In genomic region chr1:85340427-85340826, GRCh38 we compare ENCODE assay signal across 1 cellular context.
TF ChIP-seq lines count a peak whose summit lies in the region.

No MANE protein-coding gene starts in this region.

TF ChIP-seq in endothelial cell of umbilical vein, 7 proteins besides CTCF, POLR2A, EP300 and RAD21:
- TF ChIP-seq MAX (IDR thresholded peaks at IDR 0.05; ENCODE audit: insufficient read depth, insufficient read length): no peak
- TF ChIP-seq FOS (IDR thresholded peaks at IDR 0.05; ENCODE audit: borderline replicate concordance, insufficient read depth, low read length): no peak
- no peak for TF ChIP-seq POLR2AphosphoS5 (IDR thresholded peaks at IDR 0.05; ENCODE audit: insufficient read depth, low read depth, low read length)
- no peak for TF ChIP-seq GATA2 (IDR thresholded peaks at IDR 0.05; ENCODE audit: insufficient read depth, insufficient read length, low read depth, low read length)
- TF ChIP-seq JUN (IDR thresholded peaks at IDR 0.05; ENCODE audit: borderline replicate concordance, insufficient read depth, insufficient read length, low read depth): no peak
- no peak for TF ChIP-seq MYC (IDR thresholded peaks at IDR 0.05; ENCODE audit: low read depth, low read length)
- TF ChIP-seq EZH2 (IDR thresholded peaks at IDR 0.05; ENCODE audit: borderline replicate concordance, low read depth, low read length, severe bottlenecking): no peak
